ENCODE assay signal across 10 cellular contexts in genomic region chr12:26271889-26272492, GRCh38.
DNase-seq lines count a peak whose midpoint lies in the region; ATAC-seq, FAIRE-seq and TF ChIP-seq lines count a peak whose summit lies in the region.
"Had no signal": no experiment of that assay in that cellular context is flagged by ENCODE, and none has a peak within 500 bp of the region (broad histone marks: within the 10 kb centered on the region; RNA-seq: fewer than 3 reads in every experiment).

No MANE protein-coding gene starts in this region.

- TF ChIP-seq POLR2A in H54 (IDR thresholded peaks at IDR 0.05; ENCODE audit: low read depth, low read length), result no peak
- no peak for TF ChIP-seq POLR2A in stomach (IDR thresholded peaks at IDR 0.05)

- H3K4me1 ChIP-seq in ascending aorta (peaks cover 6 to 30% of the 10 kb centered on the region in 2 donors), kidney (ENCODE audit: control insufficient read depth in 1 of 2, insufficient read depth in 1 of 2, low read depth in 1 of 2, low read length in 2 of 2) (peaks cover 13 to 19% of the 10 kb centered on the region in 2 donors), stomach (peaks cover 23 to 47% (median 34%) of the 10 kb centered on the region in 4 donors)

- DNase-seq in H54 (ENCODE audit: insufficient read length, low spot score) (peak; percentile 11), ascending aorta (ENCODE audit: low spot score in 2 of 2) (peak; percentile 43 to 80), kidney (peak; percentile 93), stomach (peak; percentile 81), SIG-M5 treated with dmso at 0.1 percent for 504 hours (lab: John Stamatoyannopoulos, UW; ENCODE audit: unreplicated experiment) (no peak), germinal center (ENCODE audit: low spot score) (no peak)

- H3K9me3 ChIP-seq in ascending aorta (no peaks in the 10 kb centered on the region), kidney (ENCODE audit: control insufficient read depth in 1 of 2, low read length in 2 of 2) (no peaks in the 10 kb centered on the region), stomach (no peaks in the 10 kb centered on the region)

- H3K27ac ChIP-seq in ascending aorta (no peak overlapping the region), kidney (ENCODE audit: low read depth in 2 of 2, low read length in 2 of 2) (peak overlapping the region in 1 of 2 donors; percentile 55), stomach (peak overlapping the region in 1 of 5 donors; percentile 6)

- ATAC-seq in GM19455 (IDR thresholded peaks at IDR 0.05; ENCODE audit: unreplicated experiment) (no peak), HG03139 (IDR thresholded peaks at IDR 0.05; ENCODE audit: unreplicated experiment) (no peak)

- WGBS in stomach, 5 donors, result 44 to 54% (median 49%) methylated on average over 14 of the region's 14 CpGs

- H3K27me3 ChIP-seq in ascending aorta (no peaks in the 10 kb centered on the region), stomach (no peaks in the 10 kb centered on the region)

- H3K36me3 ChIP-seq in ascending aorta (no peaks in the 10 kb centered on the region), kidney (ENCODE audit: control insufficient read depth in 1 of 2, insufficient read depth in 2 of 2, low read length in 2 of 2) (no peaks in the 10 kb centered on the region), stomach (no peaks in the 10 kb centered on the region)

- intact Hi-C loops in ascending aorta (cut with DNase I), result loop anchor here (5.0 to 10.0 kb wide), 2 partner anchors 120 to 1017 kb away; partner anchors contain the start of gene KRAS
- intact Hi-C loops in kidney (cut with DNase I), result no loop called here
- intact Hi-C loops in stomach (cut with DNase I; ENCODE audit: low total_unique reads), result no loop called here

- H3K9ac ChIP-seq in kidney (ENCODE audit: low read length in 2 of 2), result no peak overlapping the region

- no peak overlapping the region for H3K4me3 ChIP-seq in ascending aorta
- H3K4me3 ChIP-seq in kidney (ENCODE audit: low read length in 2 of 2), result no peak overlapping the region
- no peak overlapping the region for H3K4me3 ChIP-seq in stomach

- TF ChIP-seq CTCF in ascending aorta (IDR thresholded peaks at IDR 0.05) (no peak), kidney (IDR thresholded peaks at IDR 0.05; ENCODE audit: borderline replicate concordance, extremely low read depth, insufficient read depth) (no peak), stomach (IDR thresholded peaks at IDR 0.05) (no peak)

- TF ChIP-seq EP300 in stomach (IDR thresholded peaks at IDR 0.05), result no peak

- FAIRE-seq in H54 (lab: Jason Lieb, UNC) (peak; percentile 6), kidney (lab: Jason Lieb, UNC) (no peak)
- FAIRE-seq: islet of Langerhans, TTC549 had no signal

Comparison
In these comparisons a context has a peak if more than half of its experiments do, and no peak if none do; other contexts are left out.
1. DNase-seq: peak in H54 (single experiment), ascending aorta (2 of 2), kidney (single experiment) and stomach (single experiment); none in SIG-M5 treated with dmso at 0.1 percent for 504 hours (single experiment) and germinal center (single experiment).